In genomic region chr7:97064972-97065587, GRCh38 we compare ENCODE assay signal across 9 cellular contexts. TPM values are rescaled to one million over a fixed set of nuclear protein-coding genes. Genes with fewer than 3 reads are reported as not detected.
A peak's percentile ranks its signal among the peaks of the same experiment; 100 is the strongest.
DNase-seq lines count a peak whose midpoint lies in the region; ATAC-seq and TF ChIP-seq lines count a peak whose summit lies in the region.
"Had no signal": no experiment of that assay in that cellular context is flagged by ENCODE, and none has a peak within 500 bp of the region (broad histone marks: within the 10 kb centered on the region; RNA-seq: fewer than 3 reads in every experiment).

No MANE protein-coding gene starts in this region.

- H3K36me3 ChIP-seq in CD8-positive, alpha-beta T cell (ENCODE audit: insufficient read depth, low read length) = no peaks in the 10 kb centered on the region
- H3K36me3 ChIP-seq in adipocyte (ENCODE audit: control insufficient read depth, insufficient read depth, low read length, severe bottlenecking) (no peaks in the 10 kb centered on the region), left ventricle myocardium inferior (no peaks in the 10 kb centered on the region), sigmoid colon (no peaks in the 10 kb centered on the region)

- H3K4me3 Mint-ChIP-seq in CD8-positive, alpha-beta T cell = no peak overlapping the region

- POLR2A ChIA-PET in CD8-positive, alpha-beta T cell (lab: Charles Lee) = no interaction called here

- H3K4me3 ChIP-seq in CD8-positive, alpha-beta T cell (ENCODE audit: low read depth, low read length) = no peak overlapping the region
- H3K4me3 ChIP-seq in adipocyte (ENCODE audit: low read length) = no peak overlapping the region
- no peak overlapping the region for H3K4me3 ChIP-seq in left ventricle myocardium inferior
- H3K4me3 ChIP-seq in sigmoid colon = no peak overlapping the region

- TF ChIP-seq CTCF in CD8-positive, alpha-beta T cell (IDR thresholded peaks at IDR 0.05) = peak; percentile 75
- TF ChIP-seq CTCF in left ventricle myocardium inferior (IDR thresholded peaks at IDR 0.05; ENCODE audit: borderline replicate concordance) (peak; percentile 80), sigmoid colon (IDR thresholded peaks at IDR 0.05) (peak; percentile 14 to 71 (median 18))

- CTCF ChIA-PET in CD8-positive, alpha-beta T cell (lab: Charles Lee) = interaction anchor here (0.7 to 3.6 kb wide), 14 partner anchors 8 to 1152 kb away, joined by 3 to 33 read pairs (median 4); no protein-coding TSS in a partner anchor

- TF ChIP-seq POLR2A in sigmoid colon (IDR thresholded peaks at IDR 0.05) = no peak

- H3K36me3 Mint-ChIP-seq in CD8-positive, alpha-beta T cell = no peaks in the 10 kb centered on the region

- no peaks in the 10 kb centered on the region for H3K4me1 ChIP-seq in CD8-positive, alpha-beta T cell (ENCODE audit: insufficient read depth, low read length)
- no peaks in the 10 kb centered on the region for H3K4me1 ChIP-seq in adipocyte (ENCODE audit: control insufficient read depth, insufficient read depth, low read length)
- H3K4me1 ChIP-seq in left ventricle myocardium inferior = no peaks in the 10 kb centered on the region
- no peaks in the 10 kb centered on the region for H3K4me1 ChIP-seq in sigmoid colon

- H3K27ac Mint-ChIP-seq in CD8-positive, alpha-beta T cell = no peak overlapping the region

- no peaks in the 10 kb centered on the region for H3K9me3 ChIP-seq in CD8-positive, alpha-beta T cell (ENCODE audit: low read length)
- H3K9me3 ChIP-seq in adipocyte (ENCODE audit: control insufficient read depth, low read length) (no peaks in the 10 kb centered on the region), left ventricle myocardium inferior (replicated peaks) (peaks cover 6% of the 10 kb centered on the region), sigmoid colon (no peaks in the 10 kb centered on the region)

- TF ChIP-seq EP300 in sigmoid colon (IDR thresholded peaks at IDR 0.05) = no peak

- H3K9me3 Mint-ChIP-seq in CD8-positive, alpha-beta T cell = no peaks in the 10 kb centered on the region

- intact Hi-C loops in CD8-positive, alpha-beta T cell (cut with DNase I, micrococcal nuclease) = loop anchor here (1.0 kb wide), 3 partner anchors 990 to 1149 kb away; no protein-coding TSS in a partner anchor
- intact Hi-C loops in left ventricle myocardium inferior (cut with micrococcal nuclease) (loop anchor here (10.0 kb wide), 1 partner anchor 1150 kb away; no protein-coding TSS in a partner anchor), sigmoid colon (cut with DNase I) (loop anchor here (10.0 kb wide), 1 partner anchor 1150 kb away; no protein-coding TSS in a partner anchor)

- no peak for ATAC-seq in CD8-positive, alpha-beta T cell
- ATAC-seq in GM18858 (IDR thresholded peaks at IDR 0.05; ENCODE audit: unreplicated experiment) (peak; percentile 78), HG03139 (IDR thresholded peaks at IDR 0.05; ENCODE audit: unreplicated experiment) (peak; percentile 71)

- H3K27me3 ChIP-seq in CD8-positive, alpha-beta T cell (ENCODE audit: insufficient read depth, low read length) = no peaks in the 10 kb centered on the region
- H3K27me3 ChIP-seq in adipocyte (replicated peaks; ENCODE audit: control insufficient read depth, insufficient read depth, low read length) (no peaks in the 10 kb centered on the region), left ventricle myocardium inferior (ENCODE audit: low read depth) (peaks cover 9% of the 10 kb centered on the region), sigmoid colon (no peaks in the 10 kb centered on the region)

- DNase-seq in CD8-positive, alpha-beta T cell = peak in 2 of 7 experiments; percentile 12 to 19
- peak; percentile 65 for DNase-seq in NCI-H2196 (lab: John Stamatoyannopoulos, UW; ENCODE audit: unreplicated experiment)
- peak; percentile 82 for DNase-seq in adipocyte (ENCODE audit: low read depth)
- DNase-seq in left ventricle myocardium inferior = no peak
- no peak for DNase-seq in sigmoid colon
- no peak for DNase-seq in GF-D8 (lab: John Stamatoyannopoulos, UW)

- 51 to 55% methylated on average over 5 of the region's 5 CpGs for WGBS in sigmoid colon, 2 donors

- no peak overlapping the region for H3K27ac ChIP-seq in CD8-positive, alpha-beta T cell (ENCODE audit: low read depth, low read length)
- H3K27ac ChIP-seq in left ventricle myocardium inferior (replicated peaks) (no peak overlapping the region), sigmoid colon (no peak overlapping the region)

- H3K4me1 Mint-ChIP-seq in CD8-positive, alpha-beta T cell (ENCODE audit: low read depth) = no peaks in the 10 kb centered on the region

- H3K27me3 Mint-ChIP-seq in CD8-positive, alpha-beta T cell (ENCODE audit: low read depth) = peaks cover 8% of the 10 kb centered on the region

- H3K9ac ChIP-seq in adipocyte (ENCODE audit: low read length) = no peak overlapping the region

RNA-seq across cellular contexts. Expression of gene DLX5, which starts 40.4 kb away (rescaled TPM):
- total RNA-seq in CD8-positive, alpha-beta T cell = not detected
- total RNA-seq in left ventricle myocardium inferior (not detected), sigmoid colon (under 1 TPM in 2 of 4 donors, not detected in 2; 0.41 to 0.71 TPM)
- polyA plus RNA-seq in sigmoid colon = under 1 TPM in 1 of 3 donors, not detected in 2; 0.10 TPM
- total RNA-seq: T-helper 1 cell treated with Interleukin-12 subunit alpha and Interleukin-12 subunit beta and Interleukin-4 antibody, amounts not matched to agents 30 ng/mL and 1 ng/mL, for 36 hours had no signal

RNA-seq across cellular contexts. Expression of gene SDHAF3, which starts 52.4 kb away (rescaled TPM):
- 1 to 10 TPM; 3.5 to 4.6 TPM for total RNA-seq in CD8-positive, alpha-beta T cell
- total RNA-seq in left ventricle myocardium inferior (20.5 TPM), sigmoid colon (10 to 100 TPM in 2 of 4 donors, 1 to 10 TPM in 2; 3.3 to 13.2 (median 10.8) TPM)
- polyA plus RNA-seq in sigmoid colon = 10 to 100 TPM; 13.5 to 28.4 (median 21.6) TPM

RNA-seq across cellular contexts. Expression of gene DLX6, which starts 59.7 kb away (rescaled TPM):
- not detected for total RNA-seq in CD8-positive, alpha-beta T cell
- total RNA-seq in left ventricle myocardium inferior (not detected), sigmoid colon (under 1 TPM in 2 of 4 donors, not detected in 2; 0.14 to 0.16 TPM)
- polyA plus RNA-seq in sigmoid colon = under 1 TPM in 1 of 3 donors, not detected in 2; 0.09 TPM
- total RNA-seq: T-helper 1 cell treated with Interleukin-12 subunit alpha and Interleukin-12 subunit beta and Interleukin-4 antibody, amounts not matched to agents 30 ng/mL and 1 ng/mL, for 36 hours had no signal

Comparison
In these comparisons a context has a peak if more than half of its experiments do, and no peak if none do; other contexts are left out.
1. DNase-seq: peak in NCI-H2196 (single experiment) and adipocyte (single experiment); none in left ventricle myocardium inferior (single experiment), sigmoid colon (single experiment) and GF-D8 (single experiment).
2. CTCF ChIP-seq: peak in every context shown above with its lines; median percentile 80 in left ventricle myocardium inferior; 75 in CD8-positive, alpha-beta T cell; 18 in sigmoid colon.